ENCODE assay signal across 24 cellular contexts in the genomic region with DNA sequence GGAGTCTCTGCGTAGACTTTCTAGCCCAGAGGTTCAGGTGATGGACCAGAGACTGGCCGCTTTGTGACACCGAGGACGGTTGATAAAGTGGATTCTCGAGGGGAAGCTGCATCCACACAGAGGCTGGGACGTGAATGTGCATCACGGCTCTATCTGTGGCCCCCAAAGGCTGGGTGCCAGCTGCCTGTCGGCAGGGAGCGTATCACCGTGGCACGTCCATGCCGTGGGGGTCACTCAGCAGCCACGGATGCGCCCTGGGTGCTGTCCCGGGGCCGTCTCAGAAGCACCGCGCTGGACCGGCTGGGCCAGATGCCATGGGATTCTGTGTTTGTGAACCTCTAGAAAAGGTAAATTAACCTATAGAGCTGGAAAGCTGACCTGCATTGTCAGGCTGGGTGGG. TPM values are rescaled to one million over a fixed set of nuclear protein-coding genes. Genes with fewer than 3 reads are reported as not detected.
DNase-seq lines count a peak whose midpoint lies in the region; ATAC-seq and TF ChIP-seq lines count a peak whose summit lies in the region.
"Had no signal": no experiment of that assay in that cellular context is flagged by ENCODE, and none has a peak within 500 bp of the region (broad histone marks: within the 10 kb centered on the region; RNA-seq: fewer than 3 reads in every experiment).

No MANE protein-coding gene starts in this region.

- peaks cover 61% of the 10 kb centered on the region for H3K4me1 ChIP-seq in left ventricle myocardium inferior
- H3K4me1 ChIP-seq in heart left ventricle = peaks cover 0 to 46% (median 16%) of the 10 kb centered on the region in 12 donors
- peaks cover 0 to 49% of the 10 kb centered on the region in 2 donors for H3K4me1 ChIP-seq in right atrium auricular region
- H3K4me1 ChIP-seq in neuronal stem cell (ENCODE audit: control insufficient read depth in 2 of 2, insufficient read depth in 1 of 2, low read depth in 1 of 2, low read length in 2 of 2) = peaks cover 6 to 23% of the 10 kb centered on the region in 2 donors
- H3K4me1 ChIP-seq in gastrocnemius medialis = peaks cover 39 to 46% of the 10 kb centered on the region in 2 donors

- H3K36me3 ChIP-seq in left ventricle myocardium inferior = peaks cover 5% of the 10 kb centered on the region
- H3K36me3 ChIP-seq in heart left ventricle = peaks cover 0 to 15% (median 4%) of the 10 kb centered on the region in 9 donors
- H3K36me3 ChIP-seq in right atrium auricular region = peaks cover 6% of the 10 kb centered on the region
- peaks cover 3 to 8% of the 10 kb centered on the region in 2 donors for H3K36me3 ChIP-seq in neuronal stem cell (replicated peaks in 1 of 2; ENCODE audit: control insufficient read depth in 2 of 2, insufficient read depth in 2 of 2, low read length in 2 of 2)
- H3K36me3 ChIP-seq in gastrocnemius medialis = peaks cover 0 to under 1% of the 10 kb centered on the region in 2 donors
- H3K36me3 ChIP-seq: BE2C had no signal

- no peak overlapping the region for H2BK120ac ChIP-seq in neuronal stem cell (ENCODE audit: low read depth, low read length)

- H3K23ac ChIP-seq in neuronal stem cell (ENCODE audit: low read depth, low read length, poor library complexity) = peak overlapping the region; percentile 36

- in situ Hi-C loops in gastrocnemius medialis (cut with MboI; ENCODE audit: low sequenced_read_pairs in 4 of 4) = no loop called here

- H3K9me3 ChIP-seq in left ventricle myocardium inferior (replicated peaks) (no peaks in the 10 kb centered on the region), heart left ventricle (no peaks in the 10 kb centered on the region), right atrium auricular region (no peaks in the 10 kb centered on the region), neuronal stem cell (replicated peaks in 1 of 2; ENCODE audit: control insufficient read depth in 2 of 2, insufficient read depth in 1 of 2, low read depth in 1 of 2, low read length in 2 of 2) (peaks cover 0 to 10% of the 10 kb centered on the region in 2 donors), gastrocnemius medialis (no peaks in the 10 kb centered on the region)
- H3K9me3 ChIP-seq: BE2C, BLaER1 had no signal

- ATAC-seq in heart left ventricle = no peak
- ATAC-seq in left cardiac atrium = no peak
- no peak for ATAC-seq in gastrocnemius medialis
- no peak for ATAC-seq in HG03378 (IDR thresholded peaks at IDR 0.05; ENCODE audit: unreplicated experiment)
- ATAC-seq: GM12878 had no signal

- TF ChIP-seq POLR2A in heart left ventricle (IDR thresholded peaks at IDR 0.05) (no peak), gastrocnemius medialis (IDR thresholded peaks at IDR 0.05) (no peak)

- no peaks in the 10 kb centered on the region for H3K27me3 ChIP-seq in left ventricle myocardium inferior (ENCODE audit: low read depth)
- H3K27me3 ChIP-seq in heart left ventricle = no peaks in the 10 kb centered on the region
- H3K27me3 ChIP-seq in right atrium auricular region = no peaks in the 10 kb centered on the region
- H3K27me3 ChIP-seq in neuronal stem cell (ENCODE audit: control insufficient read depth in 3 of 3, insufficient read depth in 3 of 3, low read depth in 1 of 3, low read length in 3 of 3) = peaks cover 0 to 7% (median 0%) of the 10 kb centered on the region in 3 experiments
- H3K27me3 ChIP-seq in gastrocnemius medialis = no peaks in the 10 kb centered on the region
- H3K27me3 ChIP-seq: BE2C had no signal

- DNase-seq in left ventricle myocardium inferior (no peak), heart left ventricle (no peak), right atrium auricular region (ENCODE audit: low spot score) (no peak), left cardiac atrium (no peak), neuronal stem cell (ENCODE audit: low spot score) (no peak), gastrocnemius medialis (no peak)
- DNase-seq: 8988T; ACHN; BE2C; C1 segment of cervical spinal cord; CD4-positive, alpha-beta memory T cell; CD4-positive, CD25-positive, alpha-beta regulatory T cell; CD8-positive, alpha-beta memory T cell; COR-L47; DMS 273 treated with DMSO at 0.1 percent for 48 hours; DMS153; DMS53; DMS79; DND-41; EL; GDM1 had no signal

- intact Hi-C loops in left ventricle myocardium inferior (cut with micrococcal nuclease) (no loop called here), heart left ventricle (cut with DNase I) (loop anchor here in 1 of 10 donors (10.0 kb wide), 1 partner anchor 100 kb away; no protein-coding TSS in a partner anchor), left cardiac atrium (cut with DNase I) (no loop called here), gastrocnemius medialis (cut with DNase I; ENCODE audit: low total_unique reads) (loop anchor here (5.0 kb wide), 1 partner anchor 128 kb away; no protein-coding TSS in a partner anchor)

- H3K9ac ChIP-seq in neuronal stem cell (ENCODE audit: low read depth, low read length, poor library complexity) = no peak overlapping the region
- H3K9ac ChIP-seq: BLaER1 had no signal

- H2BK12ac ChIP-seq in neuronal stem cell (ENCODE audit: low read length) = no peak overlapping the region

- no peak overlapping the region for H3K14ac ChIP-seq in neuronal stem cell (ENCODE audit: low read length)

- H2AK5ac ChIP-seq in neuronal stem cell (ENCODE audit: low read depth, low read length) = peak overlapping the region; percentile 68

- H4K8ac ChIP-seq in neuronal stem cell (ENCODE audit: low read depth, low read length) = peak overlapping the region; percentile 48

- no peak overlapping the region for H3K4ac ChIP-seq in neuronal stem cell (ENCODE audit: low read length)

- H2BK5ac ChIP-seq in neuronal stem cell (ENCODE audit: low read length) = no peak overlapping the region

- no peak overlapping the region for H2BK15ac ChIP-seq in neuronal stem cell (ENCODE audit: low read length)

- peaks cover 8% of the 10 kb centered on the region for H3K79me1 ChIP-seq in neuronal stem cell (ENCODE audit: low read depth, low read length)

- no peak overlapping the region for H3K18ac ChIP-seq in neuronal stem cell (ENCODE audit: low read length)

- H3K27ac ChIP-seq in left ventricle myocardium inferior (replicated peaks) (peak overlapping the region; percentile 67), heart left ventricle (peak overlapping the region in 2 of 12 donors; percentile 31 to 73), right atrium auricular region (peak overlapping the region; percentile 73 to 89), neuronal stem cell (replicated peaks; ENCODE audit: low read length) (no peak overlapping the region), gastrocnemius medialis (peak overlapping the region; percentile 80 to 93 (median 90))
- H3K27ac ChIP-seq: BLaER1 had no signal

- H3K4me2 ChIP-seq in neuronal stem cell (ENCODE audit: insufficient read depth, low read length, poor library complexity, severe bottlenecking) = no peak overlapping the region

- no peak overlapping the region for H4K91ac ChIP-seq in neuronal stem cell (ENCODE audit: low read depth, low read length, poor library complexity)

- WGBS in heart left ventricle, 4 donors = 83 to 93% (median 88%) methylated on average over 7 to 19 of the region's 19 CpGs
- no CpG with 5 or more reads among the region's 19 CpGs for WGBS in neuronal stem cell (ENCODE audit: extremely low coverage in 2 of 2, insufficient read length in 2 of 2, insufficient replicate concordance in 1 of 2), 2 donors

- H3K4me3 ChIP-seq in left ventricle myocardium inferior = no peak overlapping the region
- H3K4me3 ChIP-seq in heart left ventricle = no peak overlapping the region
- H3K4me3 ChIP-seq in right atrium auricular region = no peak overlapping the region
- no peak overlapping the region for H3K4me3 ChIP-seq in neuronal stem cell (ENCODE audit: low read length in 2 of 2)
- H3K4me3 ChIP-seq in gastrocnemius medialis = no peak overlapping the region
- H3K4me3 ChIP-seq: BLaER1, GM12878 had no signal

- no peak overlapping the region for H2AFZ ChIP-seq in neuronal stem cell (ENCODE audit: low read length)

- no peak for TF ChIP-seq CTCF in left ventricle myocardium inferior (IDR thresholded peaks at IDR 0.05; ENCODE audit: borderline replicate concordance)
- no peak for TF ChIP-seq CTCF in heart left ventricle (IDR thresholded peaks at IDR 0.05)
- no peak for TF ChIP-seq CTCF in right atrium auricular region (IDR thresholded peaks at IDR 0.05)
- no peak for TF ChIP-seq CTCF in gastrocnemius medialis (IDR thresholded peaks at IDR 0.05 in 4 of 5, conservative IDR thresholded peaks at IDR 0.05 in 1 of 5)

RNA-seq across cellular contexts. Expression of gene TRAPPC10, which starts 57.2 kb away (rescaled TPM):
- total RNA-seq in left ventricle myocardium inferior = 21.4 TPM
- total RNA-seq in heart left ventricle = 10 to 100 TPM; 14.6 to 32.0 (median 22.5) TPM
- 10 to 100 TPM in 1 of 2 donors, 1 to 10 TPM in 1; 5.6 to 12.0 TPM for polyA plus RNA-seq in heart left ventricle
- 10 to 100 TPM; 18.2 to 19.7 TPM for total RNA-seq in right atrium auricular region
- total RNA-seq in left cardiac atrium = 10 to 100 TPM; 17.0 to 24.9 TPM
- polyA plus RNA-seq in neuronal stem cell (2013, experiment 1 of 2) = 11.6 TPM
- 12.2 TPM for polyA plus RNA-seq in neuronal stem cell (2013, experiment 2 of 2)
- total RNA-seq in gastrocnemius medialis = 10 to 100 TPM; 17.9 to 32.9 (median 23.1) TPM
